11 cellular contexts compared by ENCODE assay signal in genomic region chr1:26350701-26351590, GRCh38. TPM values are rescaled to one million over a fixed set of nuclear protein-coding genes. Genes with fewer than 3 reads are reported as not detected.
DNase-seq lines count a peak whose midpoint lies in the region; ATAC-seq and TF ChIP-seq lines count a peak whose summit lies in the region.
"Had no signal": no experiment of that assay in that cellular context is flagged by ENCODE, and none has a peak within 500 bp of the region (broad histone marks: within the 10 kb centered on the region; RNA-seq: fewer than 3 reads in every experiment).

No MANE protein-coding gene starts in this region.

- H3K4me1 ChIP-seq in foreskin keratinocyte, result peaks cover 25% of the 10 kb centered on the region

- H3K36me3 ChIP-seq in H7 (replicated peaks; ENCODE audit: control insufficient read depth, insufficient read depth, low read length), result no peaks in the 10 kb centered on the region
- H3K36me3 ChIP-seq: BLaER1 treated with 17β-estradiol and CSF1 and Interleukin-3, amounts not matched to agents 10 nM and 100 nM; heart left ventricle had no signal

- H3K4me1 Mint-ChIP-seq in neural crest cell, result peaks cover 45% of the 10 kb centered on the region

- no peak overlapping the region for H3K4me3 ChIP-seq in H7 (ENCODE audit: insufficient read depth, low read depth, low read length)
- H3K4me3 ChIP-seq: BLaER1 treated with 17β-estradiol and CSF1 and Interleukin-3, amounts not matched to agents 10 nM and 100 nM; heart left ventricle had no signal

- no peak for TF ChIP-seq CTCF in foreskin keratinocyte (conservative IDR thresholded peaks at IDR 0.05)
- TF ChIP-seq CTCF in neural crest cell (conservative IDR thresholded peaks at IDR 0.05), result no peak

- H3K4me3 Mint-ChIP-seq in neural crest cell, result peak overlapping the region; percentile 27
- H3K4me3 Mint-ChIP-seq: activated naive CD8-positive, alpha-beta T cell treated with anti-CD3 and anti-CD28 coated beads, Interleukin-2, amount 10 ng/mL, durations not matched to agents 7 days and 5 days had no signal

- no peaks in the 10 kb centered on the region for H3K27me3 ChIP-seq in H7 (ENCODE audit: control insufficient read depth, insufficient read depth, low read length)
- no peaks in the 10 kb centered on the region for H3K27me3 ChIP-seq in foreskin keratinocyte
- H3K27me3 ChIP-seq: BLaER1 treated with 17β-estradiol and CSF1 and Interleukin-3, amounts not matched to agents 10 nM and 100 nM had no signal

- H3K27me3 Mint-ChIP-seq in neural crest cell (ENCODE audit: low read depth), result no peaks in the 10 kb centered on the region

- no peak for ATAC-seq in foreskin keratinocyte
- ATAC-seq in GM21737 (IDR thresholded peaks at IDR 0.05; ENCODE audit: unreplicated experiment), result no peak
- ATAC-seq in GM18909 (IDR thresholded peaks at IDR 0.05; ENCODE audit: poor library complexity, unreplicated experiment), result no peak

- H3K27ac Mint-ChIP-seq in neural crest cell (ENCODE audit: unreplicated experiment), result peak overlapping the region; percentile 24
- H3K27ac Mint-ChIP-seq: activated naive CD8-positive, alpha-beta T cell treated with anti-CD3 and anti-CD28 coated beads, Interleukin-2, amount 10 ng/mL, durations not matched to agents 7 days and 5 days had no signal

- H3K36me3 Mint-ChIP-seq in neural crest cell (ENCODE audit: low read depth), result no peaks in the 10 kb centered on the region

- H3K27ac ChIP-seq in foreskin keratinocyte, result peak overlapping the region; percentile 92
- H3K27ac ChIP-seq: BLaER1 treated with 17β-estradiol and CSF1 and Interleukin-3, amounts not matched to agents 10 nM and 100 nM; heart left ventricle had no signal

- DNase-seq in H7 (peak; percentile 45), RPMI7951 (ENCODE audit: low read depth) (peak; percentile 52), foreskin keratinocyte (no peak), neural crest cell (ENCODE audit: low read depth, low spot score) (peak; percentile 32), AG08395 (ENCODE audit: low spot score) (no peak), SKM-1 (lab: John Stamatoyannopoulos, UW; ENCODE audit: unreplicated experiment) (no peak)
- DNase-seq: activated naive CD8-positive, alpha-beta T cell treated with anti-CD3 and anti-CD28 coated beads, Interleukin-2, amount 10 ng/mL, durations not matched to agents 7 days and 5 days; heart left ventricle had no signal

- H3K9me3 Mint-ChIP-seq in neural crest cell, result no peaks in the 10 kb centered on the region
- H3K9me3 Mint-ChIP-seq: activated naive CD8-positive, alpha-beta T cell treated with anti-CD3 and anti-CD28 coated beads, Interleukin-2, amount 10 ng/mL, durations not matched to agents 7 days and 5 days had no signal

RNA-seq across cellular contexts. Expression of gene CRYBG2, which starts 3.0 kb away (rescaled TPM):
- total RNA-seq in H7 (2014; rRNA removed; shearing (Covaris generic)), result 7.9 and 8.7 TPM in 2 replicates
- total RNA-seq in RPMI7951 (2014; rRNA removed; shearing (Covaris generic)), result not detected in 2 replicates
- total RNA-seq in foreskin keratinocyte (3.8 and 5.6 TPM in 2 replicates), neural crest cell (3.8 and 6.3 TPM in 2 replicates)
- 4.8 and 7.3 TPM in 2 replicates for polyA plus RNA-seq in foreskin keratinocyte
- polyA plus RNA-seq: heart left ventricle had no signal

RNA-seq across cellular contexts. Expression of gene ZNF683, which starts 21.6 kb away (rescaled TPM):
- total RNA-seq in H7 (2014; rRNA removed; shearing (Covaris generic)), result not detected in 2 replicates
- not detected in 2 replicates for total RNA-seq in RPMI7951 (2014; rRNA removed; shearing (Covaris generic))
- not detected in 2 replicates for total RNA-seq in foreskin keratinocyte
- polyA plus RNA-seq in foreskin keratinocyte, result not detected in 2 replicates
- not detected in 2 replicates for total RNA-seq in neural crest cell

RNA-seq across cellular contexts. Expression of gene CD52, which starts 33.2 kb away (rescaled TPM):
- total RNA-seq in H7 (2014; rRNA removed; shearing (Covaris generic)), result 5.1 and 8.3 TPM in 2 replicates
- total RNA-seq in RPMI7951 (2014; rRNA removed; shearing (Covaris generic)), result not detected in 2 replicates
- total RNA-seq in foreskin keratinocyte (0.25 TPM in 1 of 2 replicates, not detected in the other), neural crest cell (not detected in 2 replicates)
- 0.18 and 0.36 TPM in 2 replicates for polyA plus RNA-seq in foreskin keratinocyte

RNA-seq across cellular contexts. Expression of gene UBXN11, which starts 44.5 kb away (rescaled TPM):
- total RNA-seq in H7 (2014; rRNA removed; shearing (Covaris generic)), result 13.4 and 14.6 TPM in 2 replicates
- 4.7 and 5.7 TPM in 2 replicates for total RNA-seq in RPMI7951 (2014; rRNA removed; shearing (Covaris generic))
- total RNA-seq in foreskin keratinocyte (5.6 and 9.9 TPM in 2 replicates), neural crest cell (33.5 and 35.5 TPM in 2 replicates)
- polyA plus RNA-seq in foreskin keratinocyte, result 12.4 and 13.3 TPM in 2 replicates

RNA-seq across cellular contexts. Expression of gene LIN28A, which starts 59.7 kb away (rescaled TPM):
- total RNA-seq in H7 (2014; rRNA removed; shearing (Covaris generic)), result 863 and 868 TPM in 2 replicates
- total RNA-seq in RPMI7951 (2014; rRNA removed; shearing (Covaris generic)), result not detected in 2 replicates
- total RNA-seq in foreskin keratinocyte (not detected in 2 replicates), neural crest cell (445 and 455 TPM in 2 replicates)
- not detected in 2 replicates for polyA plus RNA-seq in foreskin keratinocyte
- total RNA-seq: activated naive CD8-positive, alpha-beta T cell treated with anti-CD3 and anti-CD28 coated beads, Interleukin-2, amount 10 ng/mL, durations not matched to agents 7 days and 5 days had no signal
- polyA plus RNA-seq: heart left ventricle had no signal

Comparison
In these comparisons a context has a peak if more than half of its experiments do, and no peak if none do; other contexts are left out.
1. DNase-seq: peak in H7 (single experiment), RPMI7951 (single experiment) and neural crest cell (single experiment); none in foreskin keratinocyte (0 of 2), AG08395 (single experiment) and SKM-1 (single experiment).